In the genomic region with DNA sequence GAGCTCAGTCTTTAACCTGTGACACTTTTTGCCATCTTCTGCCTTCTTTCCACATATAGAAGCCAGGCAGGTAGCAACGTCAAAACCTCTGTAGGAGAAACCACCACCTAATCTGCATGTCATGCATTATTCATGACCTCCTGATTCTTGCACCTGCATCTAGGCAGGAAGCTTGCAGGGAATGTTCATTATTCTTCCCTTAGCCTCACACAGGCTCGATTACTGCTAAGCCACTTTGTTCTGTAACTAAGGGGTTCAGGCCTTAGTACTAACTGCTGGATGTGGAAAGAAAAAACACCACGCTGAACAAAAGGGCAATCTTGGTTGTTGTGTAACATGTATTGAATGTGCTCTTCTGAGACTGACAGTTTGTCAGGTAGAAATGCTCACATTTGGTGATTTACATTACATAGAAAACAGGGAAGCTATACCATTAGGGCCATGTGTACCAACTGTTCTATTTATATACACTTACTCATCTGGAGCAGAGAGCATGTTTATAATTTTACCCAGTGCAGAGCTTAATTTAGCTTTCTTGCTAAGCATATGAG, we compare ENCODE assay signal across 8 cellular contexts.
DNase-seq lines count a peak whose midpoint lies in the region; ATAC-seq and TF ChIP-seq lines count a peak whose summit lies in the region.

No MANE protein-coding gene starts in this region.

- TF ChIP-seq CTCF in choroid plexus epithelial cell (conservative IDR thresholded peaks at IDR 0.05; ENCODE audit: low read depth, low read length) (no peak), RWPE1 (conservative IDR thresholded peaks at IDR 0.05; ENCODE audit: low read depth) (no peak)

- H3K9me3 Mint-ChIP-seq in natural killer cell treated with Interleukin-12 subunit alpha and Interleukin-12 subunit beta and Interleukin-15 and Interleukin-18, amount 100 ng/mL, for 72 hours, result no peaks in the 10 kb centered on the region

- CTCF ChIA-PET in RWPE1 (lab: Yijun Ruan, JAX), result no interaction called here

- H3K4me3 Mint-ChIP-seq in natural killer cell treated with Interleukin-12 subunit alpha and Interleukin-12 subunit beta and Interleukin-15 and Interleukin-18, amount 100 ng/mL, for 72 hours, result no peak overlapping the region

- H3K27me3 Mint-ChIP-seq in natural killer cell treated with Interleukin-12 subunit alpha and Interleukin-12 subunit beta and Interleukin-15 and Interleukin-18, amount 100 ng/mL, for 72 hours, result no peaks in the 10 kb centered on the region

- H3K27ac ChIP-seq in HUES48 (ENCODE audit: low read depth, low read length), result peak overlapping the region; percentile 91
- H3K27ac ChIP-seq in RWPE1, result no peak overlapping the region

- DNase-seq in choroid plexus epithelial cell (ENCODE audit: low read depth) (peak; percentile 54), GF-D8 (lab: John Stamatoyannopoulos, UW) (no peak), SIG-M5 treated with dmso at 0.1 percent for 504 hours (lab: John Stamatoyannopoulos, UW; ENCODE audit: unreplicated experiment) (no peak), RWPE1 (ENCODE audit: low spot score) (no peak), amniotic stem cell (lab: John Stamatoyannopoulos, UW) (no peak)
- no peak for DNase-seq in natural killer cell treated with Interleukin-12 subunit alpha and Interleukin-12 subunit beta and Interleukin-15 and Interleukin-18, amount 100 ng/mL, for 72 hours (ENCODE audit: low spot score)

- peaks cover 35% of the 10 kb centered on the region for H3K4me1 ChIP-seq in HUES48 (ENCODE audit: control insufficient read depth, insufficient read depth, low read length)

- ATAC-seq in GM18868 (IDR thresholded peaks at IDR 0.05; ENCODE audit: unreplicated experiment), result peak; percentile 52
- ATAC-seq in natural killer cell treated with Interleukin-12 subunit alpha and Interleukin-12 subunit beta and Interleukin-15 and Interleukin-18, amount 100 ng/mL, for 72 hours, result no peak

- H3K36me3 Mint-ChIP-seq in natural killer cell treated with Interleukin-12 subunit alpha and Interleukin-12 subunit beta and Interleukin-15 and Interleukin-18, amount 100 ng/mL, for 72 hours, result no peaks in the 10 kb centered on the region

- H3K9me3 ChIP-seq in HUES48 (ENCODE audit: control insufficient read depth, insufficient read depth, low read length), result no peaks in the 10 kb centered on the region

- no peaks in the 10 kb centered on the region for H3K27me3 ChIP-seq in HUES48 (ENCODE audit: control insufficient read depth, insufficient read depth, low read length)

- H3K27ac Mint-ChIP-seq in natural killer cell treated with Interleukin-12 subunit alpha and Interleukin-12 subunit beta and Interleukin-15 and Interleukin-18, amount 100 ng/mL, for 72 hours, result peak overlapping the region; percentile 93 to 97

- H3K4me3 ChIP-seq in HUES48 (ENCODE audit: low read depth, low read length) (no peak overlapping the region), choroid plexus epithelial cell (ENCODE audit: low read depth, low read length) (no peak overlapping the region)

- no peaks in the 10 kb centered on the region for H3K36me3 ChIP-seq in HUES48 (ENCODE audit: control insufficient read depth, insufficient read depth, low read length)

- H3K4me1 Mint-ChIP-seq in natural killer cell treated with Interleukin-12 subunit alpha and Interleukin-12 subunit beta and Interleukin-15 and Interleukin-18, amount 100 ng/mL, for 72 hours (ENCODE audit: low read depth in 2 of 2), result peaks cover 26 to 43% of the 10 kb centered on the region in 2 donors

- POLR2A ChIA-PET in RWPE1 (lab: Yijun Ruan, JAX; ENCODE audit: low non-redundant PET), result no interaction called here

- H3K9ac ChIP-seq in HUES48 (ENCODE audit: low read depth, low read length), result peak overlapping the region; percentile 3; the same call in 1 of the 2 replicates
